In the genomic region with DNA sequence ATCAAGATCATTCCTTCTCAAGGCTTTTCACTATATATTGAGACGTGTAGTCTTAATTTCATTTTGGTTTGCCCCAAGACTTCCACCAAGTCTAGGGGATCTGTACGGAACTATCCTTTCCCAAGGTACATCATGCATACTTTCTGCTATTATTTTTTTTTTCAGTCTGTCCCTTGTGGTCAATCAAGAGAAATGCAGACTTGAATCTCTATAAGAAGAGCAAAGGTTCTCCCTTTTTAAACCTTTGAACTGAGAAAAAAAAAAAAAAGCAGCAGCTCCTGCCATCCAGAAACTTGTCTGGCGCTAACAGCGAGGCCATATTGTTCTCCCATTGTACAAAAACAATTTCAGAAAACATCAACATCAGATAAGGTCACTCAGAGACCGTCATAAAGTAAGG, we compare ENCODE assay signal across 8 cellular contexts.
DNase-seq lines count a peak whose midpoint lies in the region; FAIRE-seq and TF ChIP-seq lines count a peak whose summit lies in the region.
"Not testable (repeated sequence)": the region's sequence is repeated elsewhere in the genome, so short reads cannot be mapped to it uniquely, and the experiment has no call there.

No MANE protein-coding gene starts in this region.

- H3K27me3 ChIP-seq in Karpas-422 (ENCODE audit: low read length); PC-9 (ENCODE audit: insufficient read depth, low read depth); endodermal cell (ENCODE audit: control insufficient read depth, insufficient read depth, low read length, poor library complexity, severe bottlenecking): not testable (repeated sequence)

- TF ChIP-seq CTCF in AG04449 (IDR thresholded peaks at IDR 0.05; ENCODE audit: insufficient read depth, low read length, missing control alignments) (peak; percentile 6), PC-9 (conservative IDR thresholded peaks at IDR 0.05) (peak; percentile 45; the same call in 1 of the 2 replicates), endodermal cell (conservative IDR thresholded peaks at IDR 0.05) (peak; percentile 17), kidney (IDR thresholded peaks at IDR 0.05; ENCODE audit: borderline replicate concordance, extremely low read depth, insufficient read depth) (peak; percentile 15), retinal pigment epithelial cell (conservative IDR thresholded peaks at IDR 0.05; ENCODE audit: low read depth, low read length) (peak; percentile 28)

- DNase-seq in AG04449 (ENCODE audit: low read depth, low spot score): peak; percentile 2
- peak; percentile 29 for DNase-seq in ELR (ENCODE audit: low read depth)
- peak; percentile 41 for DNase-seq in Karpas-422
- peak in 1 of 2 experiments; percentile 34 for DNase-seq in PC-9
- peak; percentile 52 for DNase-seq in SW480 (ENCODE audit: low spot score)
- not testable (repeated sequence) for DNase-seq in endodermal cell; kidney; retinal pigment epithelial cell (ENCODE audit: low read depth)

- not testable (repeated sequence) for H3K9me2 ChIP-seq in Karpas-422 (replicated peaks; ENCODE audit: insufficient read depth, low read length); PC-9 (ENCODE audit: insufficient read depth)

- not testable (repeated sequence) for H4K20me1 ChIP-seq in Karpas-422 (ENCODE audit: insufficient read depth, low read depth, low read length); PC-9 (ENCODE audit: insufficient read depth)

- H3K4me2 ChIP-seq in Karpas-422 (ENCODE audit: low read depth, low read length, poor library complexity, severe bottlenecking); PC-9: not testable (repeated sequence)

- not testable (repeated sequence) for H3K4me3 ChIP-seq in AG04449 (ENCODE audit: low read depth, low read length); Karpas-422 (ENCODE audit: low read length); PC-9; endodermal cell (ENCODE audit: low read length); kidney (ENCODE audit: low read length in 2 of 2); retinal pigment epithelial cell (ENCODE audit: low read length)

- not testable (repeated sequence) for H3K4me1 Mint-ChIP-seq in endodermal cell

- BruUV-seq in PC-9 (replicated peaks; lab: Mats Ljungman, UMichigan): not testable (repeated sequence)

- CTCF ChIA-PET in AG04449 (lab: Yijun Ruan, JAX); PC-9 (lab: Charles Lee): not testable (repeated sequence)

- FAIRE-seq in kidney (lab: Jason Lieb, UNC): not testable (repeated sequence)

- not testable (repeated sequence) for H3K36me3 Mint-ChIP-seq in endodermal cell (ENCODE audit: low read depth)

- POLR2A ChIA-PET in AG04449 (lab: Yijun Ruan, JAX); PC-9 (lab: Charles Lee; ENCODE audit: unreplicated experiment): not testable (repeated sequence)

- H2AFZ ChIP-seq in Karpas-422 (ENCODE audit: low read length); PC-9: not testable (repeated sequence)

- H3K27me3 Mint-ChIP-seq in endodermal cell (ENCODE audit: insufficient read depth): not testable (repeated sequence)

- H3K27ac Mint-ChIP-seq in endodermal cell: not testable (repeated sequence)

- not testable (repeated sequence) for H3K27ac ChIP-seq in Karpas-422 (ENCODE audit: low read length); PC-9; endodermal cell (ENCODE audit: low read depth, low read length); kidney (ENCODE audit: low read depth in 2 of 2, low read length in 2 of 2)

- H3K79me2 ChIP-seq in Karpas-422 (ENCODE audit: low read length); PC-9 (ENCODE audit: low read depth): not testable (repeated sequence)

- no CpG with 5 or more reads among the region's 5 CpGs for WGBS in endodermal cell (ENCODE audit: insufficient coverage in 1 of 2, insufficient read length in 1 of 2), 2 experiments

- H3F3A ChIP-seq in PC-9 (ENCODE audit: insufficient read depth, low read depth): not testable (repeated sequence)

- H3K4me3 Mint-ChIP-seq in endodermal cell: not testable (repeated sequence)

- not testable (repeated sequence) for H3K9ac ChIP-seq in Karpas-422 (ENCODE audit: low read length); endodermal cell (ENCODE audit: extremely low read depth, low read length, poor library complexity, severe bottlenecking); kidney (ENCODE audit: low read length in 2 of 2)

- not testable (repeated sequence) for H3K4me1 ChIP-seq in Karpas-422 (ENCODE audit: low read length); PC-9 (replicated peaks; ENCODE audit: insufficient read depth); endodermal cell (ENCODE audit: control insufficient read depth, insufficient read depth, low read length); kidney (ENCODE audit: control insufficient read depth in 1 of 2, insufficient read depth in 1 of 2, low read depth in 1 of 2, low read length in 2 of 2)

- not testable (repeated sequence) for H3K9me3 ChIP-seq in Karpas-422 (ENCODE audit: low read length); PC-9 (ENCODE audit: insufficient read depth, low read depth); endodermal cell (ENCODE audit: control insufficient read depth, low read length); kidney (ENCODE audit: control insufficient read depth in 1 of 2, low read length in 2 of 2)

- intact Hi-C loops in PC-9 (cut with micrococcal nuclease; ENCODE audit: unreplicated experiment); kidney (cut with DNase I): not testable (repeated sequence)

- not testable (repeated sequence) for H3K9me3 Mint-ChIP-seq in endodermal cell

- not testable (repeated sequence) for H3K36me3 ChIP-seq in Karpas-422 (ENCODE audit: insufficient read depth, low read length); PC-9 (ENCODE audit: low read depth); endodermal cell (ENCODE audit: control insufficient read depth, insufficient read depth, low read length); kidney (ENCODE audit: control insufficient read depth in 1 of 2, insufficient read depth in 2 of 2, low read length in 2 of 2)
